ENCODE assay signal across 8 cellular contexts in genomic region chr16:30875881-30876791, GRCh38. TPM values are rescaled to one million over a fixed set of nuclear protein-coding genes. Genes with fewer than 3 reads are reported as not detected.
DNase-seq lines count a peak whose midpoint lies in the region; ATAC-seq lines count a peak whose summit lies in the region.

No MANE protein-coding gene starts in this region.

- H3K27ac ChIP-seq in SJSA1 (peak overlapping the region; percentile 77), cingulate gyrus (ENCODE audit: low read depth, low read length) (peak overlapping the region; percentile 93)

- peak; percentile 32 for ATAC-seq in HG02610 (IDR thresholded peaks at IDR 0.05; ENCODE audit: unreplicated experiment)
- ATAC-seq in HG03439 (IDR thresholded peaks at IDR 0.05; ENCODE audit: unreplicated experiment): no peak

- H3K4me1 ChIP-seq in SJSA1 (replicated peaks): peaks cover 17% of the 10 kb centered on the region
- H3K4me1 ChIP-seq in mucosa of stomach (ENCODE audit: control insufficient read depth, insufficient read depth, low read length): peaks cover 14% of the 10 kb centered on the region

- H3K27me3 ChIP-seq in SJSA1 (replicated peaks): no peaks in the 10 kb centered on the region
- H3K27me3 ChIP-seq in mucosa of stomach (ENCODE audit: control insufficient read depth, insufficient read depth, low read length): no peaks in the 10 kb centered on the region

- H3K4me3 ChIP-seq in SJSA1 (peak overlapping the region; percentile 66), mucosa of stomach (ENCODE audit: low read length) (peak overlapping the region; percentile 71)

- H3K36me3 ChIP-seq in SJSA1 (peaks cover 29% of the 10 kb centered on the region), mucosa of stomach (ENCODE audit: control insufficient read depth, insufficient read depth, low read length) (no peaks in the 10 kb centered on the region)

- H3K9ac ChIP-seq in mucosa of stomach (ENCODE audit: low read length): peak overlapping the region; percentile 93

- peak; percentile 40 for DNase-seq in NCI-H1092 treated with DMSO at 0.1 percent for 48 hours (lab: John Stamatoyannopoulos, UW)
- DNase-seq in NCI-H1092 (lab: John Stamatoyannopoulos, UW): no peak
- peak in 1 of 2 experiments; percentile 8 for DNase-seq in SJSA1 (ENCODE audit: low read depth in 1 of 2, low spot score in 2 of 2)
- no peak for DNase-seq in NCI-H446 treated with DMSO at 0.1 percent for 48 hours (lab: John Stamatoyannopoulos, UW)

- H3K9me3 ChIP-seq in SJSA1 (replicated peaks) (no peaks in the 10 kb centered on the region), mucosa of stomach (ENCODE audit: control insufficient read depth, low read length) (no peaks in the 10 kb centered on the region)

RNA-seq across cellular contexts. Expression of gene BCL7C, which starts 17.7 kb away (rescaled TPM):
- 52.8 and 58.5 TPM in 2 replicates for total RNA-seq in SJSA1 (2014; rRNA removed; shearing (Covaris generic))

RNA-seq across cellular contexts. Expression of gene CTF1, which starts 20.3 kb away (rescaled TPM):
- total RNA-seq in SJSA1 (2014; rRNA removed; shearing (Covaris generic)): 1.3 and 3.5 TPM in 2 replicates

RNA-seq across cellular contexts. Expression of gene FBXL19, which starts 47.2 kb away (rescaled TPM):
- total RNA-seq in SJSA1 (2014; rRNA removed; shearing (Covaris generic)): 7.1 and 8.9 TPM in 2 replicates
